In the genomic region with DNA sequence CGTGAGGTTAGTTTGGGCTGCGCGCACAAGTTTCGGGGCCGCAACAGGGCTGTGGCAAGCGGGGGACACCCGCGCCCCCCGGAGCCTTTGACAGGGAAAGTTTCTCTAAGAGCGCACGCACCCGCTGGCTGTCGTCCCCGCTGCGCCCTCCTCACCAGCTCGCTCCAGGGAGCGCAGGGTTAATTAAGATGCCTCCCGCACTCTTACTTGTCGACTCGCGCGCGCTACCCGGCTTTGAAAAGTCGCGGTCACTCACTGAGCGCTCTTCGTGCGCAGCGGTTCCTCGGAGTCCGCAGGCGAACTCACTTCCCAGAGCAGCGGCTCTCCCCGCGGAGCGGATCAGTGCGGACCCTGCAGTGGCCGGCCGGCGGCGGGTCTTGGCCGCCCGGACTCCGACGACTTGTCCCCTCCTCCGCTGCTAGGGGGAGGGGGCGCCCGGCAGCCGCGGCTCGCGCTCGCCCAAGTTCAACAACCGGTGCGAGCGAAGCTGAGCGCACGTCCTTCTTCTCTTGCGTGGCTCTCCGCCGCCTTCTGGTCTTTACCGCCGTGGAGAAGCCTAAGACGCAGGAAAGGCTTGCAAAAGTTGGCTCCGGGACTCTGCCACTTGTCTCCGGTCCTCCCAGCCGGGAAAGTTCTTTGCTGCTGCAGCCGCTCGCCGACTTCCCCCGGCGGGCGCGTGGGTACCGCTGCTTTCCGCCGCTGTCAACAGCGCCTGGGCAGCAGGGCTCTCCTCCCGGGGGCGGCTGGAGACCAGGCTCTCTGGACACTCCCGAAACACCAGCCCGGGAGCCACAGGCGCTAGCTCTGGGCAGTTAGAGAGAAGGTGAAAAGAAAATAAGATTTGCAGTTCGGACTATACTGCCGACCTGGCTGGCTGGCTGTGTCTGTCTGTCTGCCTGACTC, we compare ENCODE assay signal across 8 cellular contexts.
A peak's percentile ranks its signal among the peaks of the same experiment; 100 is the strongest.
DNase-seq lines count a peak whose midpoint lies in the region; ATAC-seq and TF ChIP-seq lines count a peak whose summit lies in the region.

No MANE protein-coding gene starts in this region.

- H3K9me3 ChIP-seq in iPS-15b (ENCODE audit: control insufficient read depth, insufficient read depth, low read length), result no peaks in the 10 kb centered on the region

- H3K9ac ChIP-seq in iPS-15b (ENCODE audit: low read depth, low read length), result peak overlapping the region; percentile 74

- peak overlapping the region; percentile 97 for H3K4me3 ChIP-seq in ACC112 (ENCODE audit: low read depth, low read length)
- peak overlapping the region; percentile 92 for H3K4me3 ChIP-seq in astrocyte of the cerebellum (ENCODE audit: low read depth, low read length)
- peak overlapping the region; percentile 76 for H3K4me3 ChIP-seq in iPS-15b (ENCODE audit: low read depth, low read length)
- H3K4me3 ChIP-seq in skeletal muscle cell (ENCODE audit: low read depth, low read length), result peak overlapping the region; percentile 91

- H2AFZ ChIP-seq in ACC112 (ENCODE audit: low read length, unreplicated experiment), result no peak overlapping the region

- H3K36me3 ChIP-seq in ACC112 (ENCODE audit: insufficient read depth, low read length), result peaks cover 30% of the 10 kb centered on the region
- H3K36me3 ChIP-seq in iPS-15b (ENCODE audit: control insufficient read depth, insufficient read depth, low read length), result no peaks in the 10 kb centered on the region

- in situ Hi-C loops in astrocyte of the cerebellum (cut with HindIII; ENCODE audit: low sequenced_read_pairs), result loop anchor here (10.0 kb wide), 1 partner anchor 371 kb away; no protein-coding TSS in a partner anchor

- H3K27ac ChIP-seq in ACC112 (ENCODE audit: low read depth, low read length) (peak overlapping the region; percentile 86), RWPE1 (peak overlapping the region; percentile 95)

- peaks cover 26% of the 10 kb centered on the region for H3K4me1 ChIP-seq in ACC112 (ENCODE audit: control insufficient read depth, insufficient read depth, low read length, unreplicated experiment)
- H3K4me1 ChIP-seq in iPS-15b (ENCODE audit: control insufficient read depth, insufficient read depth, low read length), result peaks cover 5% of the 10 kb centered on the region

- CTCF ChIA-PET in RWPE1 (lab: Yijun Ruan, JAX), result interaction anchor here (0.8 kb wide), 1 partner anchor 150 kb away, joined by 3 read pairs; no protein-coding TSS in a partner anchor

- POLR2A ChIA-PET in RWPE1 (lab: Yijun Ruan, JAX; ENCODE audit: low non-redundant PET), result interaction anchor here (0.6 to 1.4 kb wide), 8 partner anchors 31 to 566 kb away, joined by 3 to 5 read pairs (median 4); no protein-coding TSS in a partner anchor

- peaks cover 34% of the 10 kb centered on the region for H3K79me2 ChIP-seq in ACC112 (ENCODE audit: control insufficient read depth, insufficient read depth, low read length, unreplicated experiment)

- no peak for TF ChIP-seq CTCF in RWPE1 (conservative IDR thresholded peaks at IDR 0.05; ENCODE audit: low read depth)
- TF ChIP-seq CTCF in astrocyte of the cerebellum (IDR thresholded peaks at IDR 0.05; ENCODE audit: low read depth, low read length, missing control alignments), result no peak

- peak; percentile 19 for ATAC-seq in GM18511 (IDR thresholded peaks at IDR 0.05; ENCODE audit: unreplicated experiment)
- ATAC-seq in HG03175 (IDR thresholded peaks at IDR 0.05; ENCODE audit: unreplicated experiment), result peak; percentile 16

- H3K27me3 ChIP-seq in ACC112 (ENCODE audit: insufficient read depth, low read length) (no peaks in the 10 kb centered on the region), iPS-15b (ENCODE audit: control insufficient read depth, insufficient read depth, low read length) (peaks cover 30% of the 10 kb centered on the region)

- DNase-seq in RWPE1 (ENCODE audit: low spot score) (no peak), astrocyte of the cerebellum (ENCODE audit: low read depth) (no peak), skeletal muscle cell (ENCODE audit: low read depth) (no peak), inferior parietal cortex (ENCODE audit: extremely low spot score) (no peak)
